Comparison of ENCODE assay signal across 8 cellular contexts in genomic region chr4:112145326-112145819, GRCh38. TPM values are rescaled to one million over a fixed set of nuclear protein-coding genes. Genes with fewer than 3 reads are reported as not detected.
DNase-seq lines count a peak whose midpoint lies in the region; ATAC-seq, FAIRE-seq and TF ChIP-seq lines count a peak whose summit lies in the region.

TSS of gene FAM241A (plus strand) at chr4:112145454. CDS start at chr4:112145581, 127 bp downstream.

- peak within 1 kb of the TSS; percentile 91 for H3K4me3 ChIP-seq in RWPE2 (ENCODE audit: severe bottlenecking)
- peak within 1 kb of the TSS; percentile 89 to 98 for H3K4me3 ChIP-seq in testis

- WGBS in testis, 2 donors = 0 to 1% methylated on average over 2 to 44 of the region's 74 CpGs

- TF ChIP-seq CTCF in RWPE2 (IDR thresholded peaks at IDR 0.05; ENCODE audit: poor library complexity, severe bottlenecking) (no peak), testis (IDR thresholded peaks at IDR 0.05) (no peak)

- intact Hi-C loops in testis (cut with DNase I; ENCODE audit: low total_unique reads) = no loop called here

- DNase-seq in DMS114 treated with DMSO at 0.1 percent for 48 hours (lab: John Stamatoyannopoulos, UW; ENCODE audit: unreplicated experiment) = peak; percentile 48
- DNase-seq in HUDEP-2 (lab: John Stamatoyannopoulos, UW; ENCODE audit: unreplicated experiment in 76 of 76) = peak in 73 of 76 experiments; percentile 4 to 91 (median 75)
- DNase-seq in RWPE2 (ENCODE audit: low spot score) = peak; percentile 80
- peak; percentile 85 for DNase-seq in activated gamma-delta T cell treated with anti-CD3 and anti-CD28 coated beads, Interleukin-2, amount 50 U/mL, for 16 hours (ENCODE audit: low read depth)
- peak; percentile 92 to 93 for DNase-seq in frontal cortex (ENCODE audit: low spot score in 2 of 2)
- peak in 55 of 56 donors; percentile 3 to 91 (median 71) for DNase-seq in nucleus accumbens (lab: John Stamatoyannopoulos, UW)
- peak; percentile 93 for DNase-seq in testis

- no peaks in the 10 kb centered on the region for H3K27me3 ChIP-seq in RWPE2 (ENCODE audit: insufficient read depth, poor library complexity, severe bottlenecking)
- no peaks in the 10 kb centered on the region for H3K27me3 ChIP-seq in testis

- H3K4me1 ChIP-seq in RWPE2 (ENCODE audit: insufficient read depth, poor library complexity, severe bottlenecking) (peaks cover 14% of the 10 kb centered on the region), testis (peaks cover 17% of the 10 kb centered on the region)

- peak; percentile 52 for TF ChIP-seq POLR2A in testis (IDR thresholded peaks at IDR 0.05)

- FAIRE-seq in frontal cortex (lab: Jason Lieb, UNC) = no peak

- peak; percentile 92 for ATAC-seq in GM21390 (IDR thresholded peaks at IDR 0.05; ENCODE audit: unreplicated experiment)
- peak; percentile 97 for ATAC-seq in RWPE2 (ENCODE audit: low read depth)

- H3K27ac ChIP-seq in RWPE2 (ENCODE audit: poor library complexity, severe bottlenecking) (peak within 1 kb of the TSS; percentile 58), testis (peak within 1 kb of the TSS; percentile 88 to 96)

- peaks cover under 1% of the 10 kb centered on the region; the same call in 1 of the 2 replicates for H3K36me3 ChIP-seq in RWPE2 (ENCODE audit: low read depth)
- H3K36me3 ChIP-seq in testis (ENCODE audit: low read depth, missing control alignments) = no peaks in the 10 kb centered on the region

- H3K9me3 ChIP-seq in RWPE2 (ENCODE audit: severe bottlenecking) (no peaks in the 10 kb centered on the region), testis (no peaks in the 10 kb centered on the region)

RNA-seq across cellular contexts. Expression of gene FAM241A, which starts in this region (rescaled TPM):
- total RNA-seq in frontal cortex = 6.5 TPM
- total RNA-seq in testis = 1 to 10 TPM; 4.7 to 6.2 TPM
- polyA plus RNA-seq in testis (ENCODE audit: insufficient read depth, low read depth, low replicate concordance) = 5.7 TPM

Comparison
In these comparisons a context has a peak if more than half of its experiments do, and no peak if none do; other contexts are left out.
1. Peak in every context shown above with its lines: DNase-seq, ATAC-seq, H3K4me3 ChIP-seq and H3K27ac ChIP-seq.